8 cellular contexts compared by ENCODE assay signal in genomic region chr5:180809403-180810209, GRCh38. TPM values are rescaled to one million over a fixed set of nuclear protein-coding genes. Genes with fewer than 3 reads are reported as not detected.
DNase-seq lines count a peak whose midpoint lies in the region; ATAC-seq and TF ChIP-seq lines count a peak whose summit lies in the region.

No MANE protein-coding gene starts in this region.

- DNase-seq in GM03348 (ENCODE audit: low spot score) = peak; percentile 94
- peak; percentile 75 for DNase-seq in HCT116 (ENCODE audit: low read depth, low spot score)
- DNase-seq in MG63 = peak; percentile 97
- DNase-seq in SHP77 treated with DMSO at 0.1 percent for 48 hours (lab: John Stamatoyannopoulos, UW) = peak; percentile 59
- DNase-seq in glomerular visceral epithelial cell (ENCODE audit: extremely low spot score) = peak; percentile 95
- DNase-seq in omental fat pad (ENCODE audit: low spot score) = peak; percentile 63
- peak; percentile 65 for DNase-seq in thoracic aorta (ENCODE audit: low spot score)

- H3K27ac Mint-ChIP-seq in activated naive CD4-positive, alpha-beta T cell treated with anti-CD3 and anti-CD28 coated beads, Interleukin-2, amount 50 U/mL, for 24 hours = peak overlapping the region; percentile 100

- H3K4me1 Mint-ChIP-seq in activated naive CD4-positive, alpha-beta T cell treated with anti-CD3 and anti-CD28 coated beads, Interleukin-2, amount 50 U/mL, for 24 hours = peaks cover 83% of the 10 kb centered on the region

- no peak for TF ChIP-seq RAD21 in HCT116 (IDR thresholded peaks at IDR 0.05; ENCODE audit: low read depth)

- TF ChIP-seq CTCF in HCT116 (IDR thresholded peaks at IDR 0.05 in 2 of 3, conservative IDR thresholded peaks at IDR 0.05 in 1 of 3; ENCODE audit: borderline replicate concordance in 1 of 3, insufficient read depth in 1 of 3, low read depth in 2 of 3, low read length in 2 of 3) (no peak), omental fat pad (IDR thresholded peaks at IDR 0.05) (no peak), thoracic aorta (IDR thresholded peaks at IDR 0.05) (no peak)

- no peaks in the 10 kb centered on the region for H3K27me3 Mint-ChIP-seq in activated naive CD4-positive, alpha-beta T cell treated with anti-CD3 and anti-CD28 coated beads, Interleukin-2, amount 50 U/mL, for 24 hours

- H3K9ac ChIP-seq in HCT116 (ENCODE audit: low read length) = peak overlapping the region; percentile 75

- peaks cover 0 to 5% of the 10 kb centered on the region in 2 experiments; a peak in 1 of 4 replicates for H3K36me3 ChIP-seq in HCT116 (ENCODE audit: control insufficient read depth in 1 of 2, insufficient read depth in 2 of 2, low read length in 2 of 2)
- peaks cover 23% of the 10 kb centered on the region for H3K36me3 ChIP-seq in MG63
- no peaks in the 10 kb centered on the region for H3K36me3 ChIP-seq in thoracic aorta

- no peaks in the 10 kb centered on the region for H3K9me2 ChIP-seq in HCT116 (ENCODE audit: insufficient read depth)

- H3K79me2 ChIP-seq in HCT116 (ENCODE audit: insufficient read depth, low read length) = peaks cover 16% of the 10 kb centered on the region

- peaks cover 20 to 33% of the 10 kb centered on the region in 2 experiments for H3K4me1 ChIP-seq in HCT116 (ENCODE audit: control insufficient read depth in 1 of 2, insufficient read depth in 2 of 2, low read length in 2 of 2)
- H3K4me1 ChIP-seq in thoracic aorta (ENCODE audit: control insufficient read depth in 1 of 2, low read depth in 2 of 2) = peaks cover 40 to 58% of the 10 kb centered on the region in 2 donors

- CTCF ChIA-PET in HCT116 (lab: Charles Lee) = no interaction called here

- H3K4me2 ChIP-seq in HCT116 (ENCODE audit: low read length) = peak overlapping the region; percentile 98

- RAD21 ChIA-PET in HCT116 (lab: Charles Lee; ENCODE audit: low non-redundant PET in 1 of 2, low total read pairs in 2 of 2, uncharacterized antibody in 2 of 2, unreplicated experiment in 2 of 2) = no interaction called here

- peak overlapping the region; percentile 73 for H2AFZ ChIP-seq in HCT116 (ENCODE audit: low read depth, low read length, poor library complexity, severe bottlenecking)

- H3K27ac ChIP-seq in HCT116 (ENCODE audit: low read depth, low read length) (peak overlapping the region; percentile 98), thoracic aorta (peak overlapping the region; percentile 91 to 94)

- H3K4me3 Mint-ChIP-seq in activated naive CD4-positive, alpha-beta T cell treated with anti-CD3 and anti-CD28 coated beads, Interleukin-2, amount 50 U/mL, for 24 hours = peak overlapping the region; percentile 97

- H3K27me3 ChIP-seq in HCT116 (ENCODE audit: insufficient read depth, low read length) (no peaks in the 10 kb centered on the region), MG63 (no peaks in the 10 kb centered on the region), thoracic aorta (replicated peaks; ENCODE audit: insufficient read depth) (no peaks in the 10 kb centered on the region)

- no peaks in the 10 kb centered on the region for H3K9me3 ChIP-seq in HCT116 (ENCODE audit: control insufficient read depth in 1 of 2, insufficient read depth in 1 of 2, low read depth in 1 of 2, low read length in 2 of 2)
- H3K9me3 ChIP-seq in MG63 = no peaks in the 10 kb centered on the region
- no peaks in the 10 kb centered on the region for H3K9me3 ChIP-seq in thoracic aorta

- H3K9me3 Mint-ChIP-seq in activated naive CD4-positive, alpha-beta T cell treated with anti-CD3 and anti-CD28 coated beads, Interleukin-2, amount 50 U/mL, for 24 hours = no peaks in the 10 kb centered on the region

- H4K20me1 ChIP-seq in HCT116 (ENCODE audit: insufficient read depth) = no peaks in the 10 kb centered on the region

- ATAC-seq in HCT116 (peak; percentile 78), omental fat pad (ENCODE audit: low FRiP score) (peak; percentile 93), thoracic aorta (ENCODE audit: insufficient number of reproducible peaks, low FRiP score, low read depth) (peak; percentile 82)

- no peaks in the 10 kb centered on the region for H3K36me3 Mint-ChIP-seq in activated naive CD4-positive, alpha-beta T cell treated with anti-CD3 and anti-CD28 coated beads, Interleukin-2, amount 50 U/mL, for 24 hours

- no peak for TF ChIP-seq POLR2A in HCT116 (IDR thresholded peaks at IDR 0.05; ENCODE audit: borderline replicate concordance, extremely low read depth, insufficient read depth, insufficient read length)

- intact Hi-C loops in HCT116 (cut with micrococcal nuclease) = no loop called here

- peak overlapping the region; percentile 73 to 74 for H3K4me3 ChIP-seq in HCT116 (replicated peaks in 1 of 2; ENCODE audit: low read depth in 1 of 2, low read length in 2 of 2)
- peak overlapping the region; percentile 85 for H3K4me3 ChIP-seq in MG63
- peak overlapping the region; percentile 91 for H3K4me3 ChIP-seq in thoracic aorta

- POLR2A ChIA-PET in HCT116 (lab: Charles Lee) = no interaction called here

- no TSS peak for BruUV-seq in HCT116 (replicated peaks; lab: Mats Ljungman, UMichigan)

TF ChIP-seq in HCT116, 20 proteins besides CTCF, POLR2A, EP300 and RAD21 (continues in another document):
- no peak for TF ChIP-seq MAX (IDR thresholded peaks at IDR 0.05)
- no peak for TF ChIP-seq SIN3A (IDR thresholded peaks at IDR 0.05; ENCODE audit: low read depth)
- TF ChIP-seq ZBTB33 (IDR thresholded peaks at IDR 0.05; ENCODE audit: extremely low read depth, insufficient replicate concordance, low read length) = no peak
- TF ChIP-seq CEBPB (IDR thresholded peaks at IDR 0.05; ENCODE audit: low read depth) = no peak
- TF ChIP-seq EGR1 (IDR thresholded peaks at IDR 0.05; ENCODE audit: low read depth) = no peak
- TF ChIP-seq ZNF274 (IDR thresholded peaks at IDR 0.05; ENCODE audit: low read depth, low read length) = no peak
- no peak for TF ChIP-seq FOSL1 (IDR thresholded peaks at IDR 0.05; ENCODE audit: low read depth)
- TF ChIP-seq EZH2 (IDR thresholded peaks at IDR 0.05) = no peak
- TF ChIP-seq EZH2phosphoT487 (IDR thresholded peaks at IDR 0.05; ENCODE audit: borderline replicate concordance) = no peak
- TF ChIP-seq ZFX (IDR thresholded peaks at IDR 0.05) = peak; percentile 60
- peak; percentile 62 for TF ChIP-seq YY1 (IDR thresholded peaks at IDR 0.05; ENCODE audit: extremely low read depth, insufficient replicate concordance, low read depth, low read length)
- no peak for TF ChIP-seq ELF1 (IDR thresholded peaks at IDR 0.05; ENCODE audit: borderline replicate concordance, low read depth)
- no peak for TF ChIP-seq TCF7L2 (IDR thresholded peaks at IDR 0.05; ENCODE audit: borderline replicate concordance, extremely low read depth, insufficient read depth, insufficient read length)
- no peak for TF ChIP-seq SRF (IDR thresholded peaks at IDR 0.05; ENCODE audit: low read depth)
- TF ChIP-seq ATF3 (IDR thresholded peaks at IDR 0.05) = no peak
- no peak for TF ChIP-seq CBX3 (IDR thresholded peaks at IDR 0.05; ENCODE audit: low read depth)
- no peak for TF ChIP-seq JUND (IDR thresholded peaks at IDR 0.05)

RNA-seq across cellular contexts. Expression of gene MGAT1, which starts 7.0 kb away (rescaled TPM):
- total RNA-seq in HCT116 (2021; ENCODE audit: unreplicated experiment) = 53.0 TPM
- 44.8 and 49.4 TPM in 2 replicates for polyA plus RNA-seq in HCT116 (2012)
- total RNA-seq in MG63 (2014; rRNA removed; shearing (Covaris generic); ENCODE audit: low replicate concordance) = 186 and 189 TPM in 2 replicates
- 100 to 1,000 TPM; 159 to 376 (median 258) TPM for total RNA-seq in omental fat pad
- 100 to 1,000 TPM; 226 to 244 TPM for total RNA-seq in thoracic aorta

RNA-seq across cellular contexts. Expression of gene ZFP62, which starts 51.5 kb away (rescaled TPM):
- 30.7 TPM for total RNA-seq in HCT116 (2021; ENCODE audit: unreplicated experiment)
- 15.9 and 20.4 TPM in 2 replicates for polyA plus RNA-seq in HCT116 (2012)
- total RNA-seq in MG63 (2014; rRNA removed; shearing (Covaris generic); ENCODE audit: low replicate concordance) = 23.6 and 52.7 TPM in 2 replicates
- 10 to 100 TPM in 3 of 4 donors, 1 to 10 TPM in 1; 9.2 to 21.8 (median 10.8) TPM for total RNA-seq in omental fat pad
- 10 to 100 TPM; 12.2 to 19.0 TPM for total RNA-seq in thoracic aorta

Comparison
In these comparisons a context has a peak if more than half of its experiments do, and no peak if none do; other contexts are left out.
1. Peak in every context shown above with its lines: DNase-seq, ATAC-seq, H3K4me3 ChIP-seq and H3K27ac ChIP-seq.